ENCODE assay signal across 10 cellular contexts in the genomic region with DNA sequence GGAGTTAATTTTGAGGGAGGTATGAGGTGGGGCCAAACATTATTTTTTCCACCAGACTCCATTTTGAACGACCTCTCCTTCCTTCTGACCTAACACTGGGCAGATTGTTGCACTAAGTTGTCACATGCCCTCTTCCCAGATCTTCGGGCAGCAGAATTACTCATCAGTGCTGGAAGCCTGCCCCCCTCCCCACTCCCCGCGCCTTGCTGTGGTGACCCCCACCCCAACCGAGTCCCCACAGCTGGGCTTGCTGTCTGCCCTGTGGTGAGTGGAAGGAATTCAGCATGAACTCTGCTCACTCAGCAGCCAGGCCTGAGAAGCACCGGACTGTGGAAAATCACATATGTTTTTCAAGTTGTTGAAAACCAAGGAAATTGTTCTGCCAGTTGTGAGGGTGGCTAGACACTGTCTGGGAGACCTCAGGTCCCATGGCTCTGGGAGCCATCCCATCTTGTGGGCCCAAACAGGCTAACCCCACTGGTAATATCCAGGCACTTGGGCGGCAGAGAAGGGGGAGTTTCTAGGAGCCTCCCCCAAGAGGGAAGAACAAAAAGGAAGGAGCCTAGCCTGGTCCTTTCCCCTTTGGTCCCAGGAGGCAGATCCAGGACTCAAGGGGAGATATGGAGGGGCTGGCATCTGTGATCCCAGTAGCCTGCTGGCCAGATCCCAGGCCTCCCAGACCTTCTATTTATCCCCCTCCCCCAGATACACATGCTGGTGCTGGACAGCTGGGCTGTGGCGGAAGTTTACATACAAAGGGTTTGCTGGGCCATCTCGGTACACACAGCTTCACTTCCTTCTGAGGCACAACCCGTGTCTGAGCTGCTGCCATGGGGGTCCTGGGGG. TPM values are rescaled to one million over a fixed set of nuclear protein-coding genes. Genes with fewer than 3 reads are reported as not detected.
DNase-seq lines count a peak whose midpoint lies in the region; ATAC-seq, FAIRE-seq and TF ChIP-seq lines count a peak whose summit lies in the region.
"Had no signal": no experiment of that assay in that cellular context is flagged by ENCODE, and none has a peak within 500 bp of the region (broad histone marks: within the 10 kb centered on the region; RNA-seq: fewer than 3 reads in every experiment).

No MANE protein-coding gene starts in this region.

- intact Hi-C loops in K562 (cut with micrococcal nuclease) (no loop called here), left lung (cut with DNase I) (no loop called here), thyroid gland (cut with DNase I) (no loop called here)
- intact Hi-C loops in CD8-positive, alpha-beta T cell (cut with DNase I, micrococcal nuclease): no loop called here

- no peak overlapping the region for H3K4ac ChIP-seq in mesendoderm (ENCODE audit: low read depth, low read length)

- H3K9me3 Mint-ChIP-seq in CD8-positive, alpha-beta T cell: no peaks in the 10 kb centered on the region

- no peak overlapping the region for H3K56ac ChIP-seq in mesendoderm (ENCODE audit: low read length)

- H3K9me1 ChIP-seq in K562 (ENCODE audit: control insufficient read depth, insufficient read depth, low read length): no peaks in the 10 kb centered on the region

- H4K20me1 ChIP-seq in K562 (replicated peaks; ENCODE audit: control insufficient read depth, insufficient read depth, low read length): 0 out of 2 replicates have a peak, but pooled peaks cover 4% of the 10 kb centered on the region

- no peak for TF ChIP-seq RAD21 in K562 (CRISPR knock-in tag; conservative IDR thresholded peaks at IDR 0.05 in 1 of 2, IDR thresholded peaks at IDR 0.05 in 1 of 2)

- H3K36me3 ChIP-seq in K562 (ENCODE audit: control insufficient read depth, insufficient read depth, low read length): no peaks in the 10 kb centered on the region
- H3K36me3 ChIP-seq in left lung: no peaks in the 10 kb centered on the region
- no peaks in the 10 kb centered on the region for H3K36me3 ChIP-seq in thyroid gland
- H3K36me3 ChIP-seq in mesendoderm (ENCODE audit: control insufficient read depth, insufficient read depth, low read length): no peaks in the 10 kb centered on the region
- no peaks in the 10 kb centered on the region for H3K36me3 ChIP-seq in CD8-positive, alpha-beta T cell (ENCODE audit: insufficient read depth, low read length)

- BruUV-seq in K562 (replicated peaks; lab: Mats Ljungman, UMichigan): no TSS peak

- TF ChIP-seq EP300 in K562 (IDR thresholded peaks at IDR 0.05; ENCODE audit: low read length): no peak

- H3K9me3 ChIP-seq in K562 (replicated peaks; ENCODE audit: control insufficient read depth, insufficient read depth, low read depth, low read length) (no peaks in the 10 kb centered on the region), left lung (no peaks in the 10 kb centered on the region), thyroid gland (no peaks in the 10 kb centered on the region)
- no peaks in the 10 kb centered on the region for H3K9me3 ChIP-seq in CD8-positive, alpha-beta T cell (ENCODE audit: low read length)

- H3K79me2 ChIP-seq in K562 (ENCODE audit: control insufficient read depth, insufficient read depth, low read length): no peaks in the 10 kb centered on the region
- no peaks in the 10 kb centered on the region for H3K79me2 ChIP-seq in mesendoderm (ENCODE audit: control insufficient read depth, insufficient read depth, low read length)

- H3K27ac ChIP-seq in K562 (ENCODE audit: extremely low read depth, low read depth, low read length) (no peak overlapping the region), left lung (peak overlapping the region; percentile 40 to 84), thyroid gland (peak overlapping the region; percentile 50 to 72 (median 53)), mesendoderm (ENCODE audit: low read depth, low read length) (no peak overlapping the region)
- no peak overlapping the region for H3K27ac ChIP-seq in CD8-positive, alpha-beta T cell (ENCODE audit: low read depth, low read length)

- H3K4me3 ChIP-seq in K562 (no peak overlapping the region), left lung (no peak overlapping the region), thyroid gland (replicated peaks in 1 of 3) (no peak overlapping the region), mesendoderm (ENCODE audit: low read length) (no peak overlapping the region)
- no peak overlapping the region for H3K4me3 ChIP-seq in CD8-positive, alpha-beta T cell (ENCODE audit: low read depth, low read length)

- H2AK5ac ChIP-seq in mesendoderm (ENCODE audit: low read length): no peak overlapping the region

- H3K27ac Mint-ChIP-seq in CD8-positive, alpha-beta T cell: no peak overlapping the region
- H3K27ac Mint-ChIP-seq: activated CD4-positive, alpha-beta T cell treated with anti-CD3 and anti-CD28 coated beads for 36 hours had no signal

- H3K4me1 ChIP-seq in K562 (replicated peaks in 1 of 2; ENCODE audit: control insufficient read depth in 2 of 2, insufficient read depth in 2 of 2, low read length in 2 of 2): peaks cover 0 to 32% of the 10 kb centered on the region in 2 experiments; a peak in 4 of 5 replicates
- peaks cover 0 to 7% of the 10 kb centered on the region in 2 donors for H3K4me1 ChIP-seq in left lung
- H3K4me1 ChIP-seq in thyroid gland: peaks cover 0 to 13% of the 10 kb centered on the region in 2 donors
- no peaks in the 10 kb centered on the region for H3K4me1 ChIP-seq in mesendoderm (ENCODE audit: control insufficient read depth, low read depth, low read length)
- peaks cover 8% of the 10 kb centered on the region for H3K4me1 ChIP-seq in CD8-positive, alpha-beta T cell (ENCODE audit: insufficient read depth, low read length)

- H4K5ac ChIP-seq in mesendoderm (ENCODE audit: low read length): no peak overlapping the region

- TF ChIP-seq CTCF in K562 (IDR thresholded peaks at IDR 0.05 in 2 of 3, conservative IDR thresholded peaks at IDR 0.05 in 1 of 3; ENCODE audit: insufficient read depth in 2 of 3, low read depth in 1 of 3, low read length in 3 of 3): no peak
- no peak for TF ChIP-seq CTCF in left lung (IDR thresholded peaks at IDR 0.05)
- TF ChIP-seq CTCF in thyroid gland (IDR thresholded peaks at IDR 0.05): no peak
- no peak for TF ChIP-seq CTCF in CD8-positive, alpha-beta T cell (IDR thresholded peaks at IDR 0.05)

- no peak overlapping the region for H3K18ac ChIP-seq in mesendoderm (ENCODE audit: low read length)

- no peaks in the 10 kb centered on the region for H3K27me3 Mint-ChIP-seq in CD8-positive, alpha-beta T cell (ENCODE audit: low read depth)

- no peak overlapping the region for H3K4me3 Mint-ChIP-seq in CD8-positive, alpha-beta T cell
- H3K4me3 Mint-ChIP-seq: activated CD4-positive, alpha-beta T cell treated with anti-CD3 and anti-CD28 coated beads for 36 hours had no signal

- H3K27me3 ChIP-seq in K562 (ENCODE audit: control insufficient read depth in 2 of 2, insufficient read depth in 2 of 2, low read length in 2 of 2): peaks cover 15 to 23% of the 10 kb centered on the region in 2 experiments; a peak in 4 of 5 replicates
- H3K27me3 ChIP-seq in left lung: peaks cover 0 to 33% of the 10 kb centered on the region in 2 donors
- no peaks in the 10 kb centered on the region for H3K27me3 ChIP-seq in thyroid gland
- no peaks in the 10 kb centered on the region for H3K27me3 ChIP-seq in mesendoderm (ENCODE audit: insufficient read depth, low read length, poor library complexity)
- H3K27me3 ChIP-seq in CD8-positive, alpha-beta T cell (ENCODE audit: insufficient read depth, low read length): no peaks in the 10 kb centered on the region

- CTCF ChIA-PET in K562 (lab: Yijun Ruan, JAX; ENCODE audit: low intra/inter-chr PET ratio): no interaction called here
- CTCF ChIA-PET in HEK293T (lab: Yijun Ruan, JAX): no interaction called here
- CTCF ChIA-PET in CD8-positive, alpha-beta T cell (lab: Charles Lee): interaction anchor here (1.2 kb wide), 1 partner anchor 11 kb away, joined by 3 read pairs; no protein-coding TSS in a partner anchor

- in situ Hi-C loops in K562 (cut with MboI): no loop called here

- no peak overlapping the region for H2BK120ac ChIP-seq in mesendoderm (ENCODE audit: low read depth, low read length)

- DNase-seq in HK-2 (ENCODE audit: unreplicated experiment) (peak; percentile 54), K562 (ENCODE audit: extremely low read depth in 1 of 4, low spot score in 3 of 4) (no peak), left lung (peak in 1 of 2 donors; percentile 47), thyroid gland (no peak), mesendoderm (no peak), HEK293T (ENCODE audit: extremely low spot score) (no peak)
- no peak for DNase-seq in activated effector memory CD4-positive, alpha-beta T cell treated with Interleukin-2 at 50 U/mL for 16 hours
- no peak for DNase-seq in CD8-positive, alpha-beta T cell
- DNase-seq: activated CD4-positive, alpha-beta T cell treated with anti-CD3 and anti-CD28 coated beads for 36 hours; effector memory CD4-positive, alpha-beta T cell had no signal

- H3K79me1 ChIP-seq in mesendoderm (ENCODE audit: low read length): no peaks in the 10 kb centered on the region

- no peak for FAIRE-seq in K562 (lab: Jason Lieb, UNC)

- no peak overlapping the region for H3K4me2 ChIP-seq in K562 (ENCODE audit: insufficient read depth, low read length)
- H3K4me2 ChIP-seq in mesendoderm (ENCODE audit: low read length): no peak overlapping the region

- H2AFZ ChIP-seq in K562 (ENCODE audit: low read depth, low read length): peak overlapping the region; percentile 71

- H3K4me1 Mint-ChIP-seq in CD8-positive, alpha-beta T cell (ENCODE audit: low read depth): peaks cover 12% of the 10 kb centered on the region

- H2BK15ac ChIP-seq in mesendoderm (replicated peaks; ENCODE audit: low read depth): no peak overlapping the region

- H2BK5ac ChIP-seq in mesendoderm (ENCODE audit: low read length): no peak overlapping the region

- no peaks in the 10 kb centered on the region for H3K36me3 Mint-ChIP-seq in CD8-positive, alpha-beta T cell

- H3K23ac ChIP-seq in mesendoderm (ENCODE audit: low read length): no peak overlapping the region

- TF ChIP-seq POLR2A in K562 (conservative IDR thresholded peaks at IDR 0.05) (no peak), thyroid gland (IDR thresholded peaks at IDR 0.05) (no peak)

- POLR2A ChIA-PET in K562 (lab: Yijun Ruan, JAX): interaction anchor here (1.2 kb wide), 1 partner anchor 12 kb away, joined by 3 read pairs; no protein-coding TSS in a partner anchor
- POLR2A ChIA-PET in HEK293T (lab: Yijun Ruan, JAX): interaction anchor here (0.7 kb wide), 1 partner anchor 16 kb away, joined by 3 read pairs; no protein-coding TSS in a partner anchor
- POLR2A ChIA-PET in CD8-positive, alpha-beta T cell (lab: Charles Lee): no interaction called here

- H4K8ac ChIP-seq in mesendoderm (ENCODE audit: low read depth, low read length): no peak overlapping the region

- H3K9ac ChIP-seq in K562 (ENCODE audit: insufficient read depth in 1 of 2, low read depth in 2 of 2, low read length in 2 of 2) (peak overlapping the region in 1 of 2 experiments; percentile 29; a peak in 1 of 4 replicates), mesendoderm (ENCODE audit: low read length) (no peak overlapping the region)

- WGBS in K562 (ENCODE audit: insufficient coverage, low coverage, missing lambda C conversion rate): 33% methylated on average over 9 of the region's 10 CpGs
- 60 to 63% methylated on average over 9 to 10 of the region's 10 CpGs for WGBS in thyroid gland, 2 donors
- no CpG with 5 or more reads among the region's 10 CpGs for WGBS in mesendoderm (ENCODE audit: extremely low coverage, insufficient coverage, low lambda C conversion rate)

- ATAC-seq in K562 (peak; percentile 29), left lung (peak; percentile 43)
- no peak for ATAC-seq in CD8-positive, alpha-beta T cell
- ATAC-seq: activated CD4-positive, alpha-beta T cell treated with anti-CD3 and anti-CD28 coated beads for 36 hours had no signal

RNA-seq across cellular contexts. Expression of gene AEBP1, which starts 3.5 kb away (rescaled TPM):
- 1.3 and 8.8 TPM in 2 replicates for total RNA-seq in K562 (2011; cell fraction: chromatin; rRNA removed; ENCODE audit: low replicate concordance)
- total RNA-seq in K562 (2011; cell fraction: nucleolus; rRNA removed): 4.2 and 6.2 TPM in 2 replicates
- 3.3 and 4.3 TPM in 2 replicates for total RNA-seq in K562 (2011; cell fraction: nucleoplasm; rRNA removed)
- total RNA-seq in K562 (2014; rRNA removed) (0.53 TPM in 1 of 2 replicates, not detected in the other), K562 (2014; rRNA removed; fragmentation: Illumina TruSeq; extraction: Trizol) (0.15 TPM in 1 of 2 replicates, not detected in the other), K562 (2015; rRNA removed; fragmentation: Illumina TruSeq; extraction: Trizol) (0.36 TPM in 1 of 2 replicates, not detected in the other), K562 (2021) (0.78 and 0.87 TPM in 2 replicates), left lung (100 to 1,000 TPM; 167 to 195 TPM), thyroid gland (100 to 1,000 TPM in 1 of 4 donors, 10 to 100 TPM in 3; 38.9 to 151 (median 57.6) TPM)
- polyA plus RNA-seq in K562 (2011; rRNA removed) (0.43 and 1.1 TPM in 2 replicates), K562 (2014; fragmentation: Illumina TruSeq; extraction: Trizol) (0.30 and 0.69 TPM in 2 replicates), K562 (2014; fragmentation: Nextera tagmentation; extraction: Ambion mirVana) (under 1 TPM in 1 of 2 experiments, not detected in 1; 0.04 TPM), K562 (2014; rRNA removed) (0.03 TPM in 1 of 2 replicates, not detected in the other)
- 0.48 and 0.60 TPM in 2 replicates for polyA plus RNA-seq in K562 (2011; cell fraction: cytosol; rRNA removed)
- polyA plus RNA-seq in K562 (2011; cell fraction: nucleus; rRNA removed): 5.3 and 8.2 TPM in 2 replicates
- 0.57 and 1.3 TPM in 2 replicates for polyA plus RNA-seq in K562 (2012)
- 0.39 and 0.46 TPM in 2 replicates for polyA minus RNA-seq in K562 (2011; rRNA and poly(A)+ RNA removed)
- 1.0 and 1.8 TPM in 2 replicates for polyA minus RNA-seq in K562 (2011; cell fraction: cytosol; rRNA and poly(A)+ RNA removed)
- 0.67 and 1.1 TPM in 2 replicates for polyA minus RNA-seq in K562 (2011; cell fraction: nucleus; rRNA and poly(A)+ RNA removed)
- polyA plus RNA-seq in mesendoderm (2013, experiment 1 of 2): 19.7 TPM
- polyA plus RNA-seq in mesendoderm (2013, experiment 2 of 2): 20.4 TPM
- 10 to 100 TPM; 15.9 to 22.6 TPM for total RNA-seq in CD8-positive, alpha-beta T cell

RNA-seq across cellular contexts. Expression of gene POLM, which starts 18.4 kb away (rescaled TPM):
- 15.0 and 46.8 TPM in 2 replicates for total RNA-seq in K562 (2011; cell fraction: chromatin; rRNA removed; ENCODE audit: low replicate concordance)
- total RNA-seq in K562 (2011; cell fraction: nucleolus; rRNA removed): 28.4 and 32.0 TPM in 2 replicates
- 22.1 and 23.5 TPM in 2 replicates for total RNA-seq in K562 (2011; cell fraction: nucleoplasm; rRNA removed)
- total RNA-seq in K562 (2014; rRNA removed) (4.1 and 6.5 TPM in 2 replicates), K562 (2014; rRNA removed; fragmentation: Illumina TruSeq; extraction: Trizol) (1.3 and 1.9 TPM in 2 replicates), K562 (2015; rRNA removed; fragmentation: Illumina TruSeq; extraction: Trizol) (4.2 and 4.8 TPM in 2 replicates), K562 (2021) (8.6 and 9.9 TPM in 2 replicates), left lung (10 to 100 TPM; 16.7 to 26.4 TPM), thyroid gland (10 to 100 TPM; 51.1 to 85.0 (median 58.2) TPM)
- polyA plus RNA-seq in K562 (2011; rRNA removed) (4.1 and 5.7 TPM in 2 replicates), K562 (2014; fragmentation: Illumina TruSeq; extraction: Trizol) (3.6 and 4.1 TPM in 2 replicates), K562 (2014; fragmentation: Nextera tagmentation; extraction: Ambion mirVana) (under 1 TPM; 0.51 to 0.70 TPM), K562 (2014; rRNA removed) (5.2 and 5.9 TPM in 2 replicates)
- 4.9 and 8.0 TPM in 2 replicates for polyA plus RNA-seq in K562 (2011; cell fraction: cytosol; rRNA removed)
- polyA plus RNA-seq in K562 (2011; cell fraction: nucleus; rRNA removed): 22.0 and 33.1 TPM in 2 replicates
- polyA plus RNA-seq in K562 (2012): 4.7 and 10.9 TPM in 2 replicates
- polyA minus RNA-seq in K562 (2011; rRNA and poly(A)+ RNA removed): 4.8 and 6.4 TPM in 2 replicates
- polyA minus RNA-seq in K562 (2011; cell fraction: cytosol; rRNA and poly(A)+ RNA removed): 5.9 and 23.5 TPM in 2 replicates
- 16.4 and 23.2 TPM in 2 replicates for polyA minus RNA-seq in K562 (2011; cell fraction: nucleus; rRNA and poly(A)+ RNA removed)
- 5.5 TPM for polyA plus RNA-seq in mesendoderm (2013, experiment 1 of 2)
- polyA plus RNA-seq in mesendoderm (2013, experiment 2 of 2): 5.6 TPM
- 10 to 100 TPM; 35.7 to 42.0 TPM for total RNA-seq in CD8-positive, alpha-beta T cell

RNA-seq across cellular contexts. Expression of gene POLD2, which starts 22.7 kb away (rescaled TPM):
- 221 and 485 TPM in 2 replicates for total RNA-seq in K562 (2011; cell fraction: chromatin; rRNA removed; ENCODE audit: low replicate concordance)
- total RNA-seq in K562 (2011; cell fraction: nucleolus; rRNA removed): 288 and 305 TPM in 2 replicates
- 283 and 288 TPM in 2 replicates for total RNA-seq in K562 (2011; cell fraction: nucleoplasm; rRNA removed)
- total RNA-seq in K562 (2014; rRNA removed): 225 and 257 TPM in 2 replicates
- total RNA-seq in K562 (2014; rRNA removed; fragmentation: Illumina TruSeq; extraction: Trizol): 84.6 and 112 TPM in 2 replicates
- total RNA-seq in K562 (2015; rRNA removed; fragmentation: Illumina TruSeq; extraction: Trizol): 148 and 153 TPM in 2 replicates
- 259 and 267 TPM in 2 replicates for total RNA-seq in K562 (2021)
- 255 and 293 TPM in 2 replicates for polyA plus RNA-seq in K562 (2011; rRNA removed)
- 344 and 561 TPM in 2 replicates for polyA plus RNA-seq in K562 (2011; cell fraction: cytosol; rRNA removed)
- 643 and 644 TPM in 2 replicates for polyA plus RNA-seq in K562 (2011; cell fraction: nucleus; rRNA removed)
- polyA plus RNA-seq in K562 (2012): 248 and 301 TPM in 2 replicates
- 230 and 249 TPM in 2 replicates for polyA plus RNA-seq in K562 (2014; fragmentation: Illumina TruSeq; extraction: Trizol)
- 10 to 100 TPM; 29.7 to 82.9 TPM for polyA plus RNA-seq in K562 (2014; fragmentation: Nextera tagmentation; extraction: Ambion mirVana)
- polyA plus RNA-seq in K562 (2014; rRNA removed): 225 and 255 TPM in 2 replicates
- 64.0 and 99.2 TPM in 2 replicates for polyA minus RNA-seq in K562 (2011; rRNA and poly(A)+ RNA removed)
- 89.3 and 91.7 TPM in 2 replicates for polyA minus RNA-seq in K562 (2011; cell fraction: cytosol; rRNA and poly(A)+ RNA removed)
- polyA minus RNA-seq in K562 (2011; cell fraction: nucleus; rRNA and poly(A)+ RNA removed): 95.6 and 131 TPM in 2 replicates
- 100 to 1,000 TPM in 1 of 2 donors, 10 to 100 TPM in 1; 68.3 to 115 TPM for total RNA-seq in left lung
- 10 to 100 TPM; 48.8 to 65.8 (median 55.1) TPM for total RNA-seq in thyroid gland
- 123 TPM for polyA plus RNA-seq in mesendoderm (2013, experiment 1 of 2)
- polyA plus RNA-seq in mesendoderm (2013, experiment 2 of 2): 124 TPM
- total RNA-seq in CD8-positive, alpha-beta T cell: 10 to 100 TPM; 44.0 to 48.9 TPM

RNA-seq across cellular contexts. Expression of gene PGAM2, which starts 35.3 kb away (rescaled TPM):
- total RNA-seq in K562 (2011; cell fraction: chromatin; rRNA removed; ENCODE audit: low replicate concordance): not detected in 2 replicates
- 0.50 and 0.53 TPM in 2 replicates for total RNA-seq in K562 (2011; cell fraction: nucleolus; rRNA removed)
- not detected in 2 replicates for total RNA-seq in K562 (2011; cell fraction: nucleoplasm; rRNA removed)
- total RNA-seq in K562 (2014; rRNA removed) (not detected in 2 replicates), K562 (2014; rRNA removed; fragmentation: Illumina TruSeq; extraction: Trizol) (not detected in 2 replicates), K562 (2015; rRNA removed; fragmentation: Illumina TruSeq; extraction: Trizol) (not detected in 2 replicates), K562 (2021) (not detected in 2 replicates), left lung (under 1 TPM in 1 of 2 donors, not detected in 1; 0.79 TPM), thyroid gland (10 to 100 TPM in 2 of 4 donors, 1 to 10 TPM in 2; 2.2 to 28.0 (median 9.1) TPM)
- polyA plus RNA-seq in K562 (2011; rRNA removed) (not detected in 2 replicates), K562 (2014; fragmentation: Illumina TruSeq; extraction: Trizol) (not detected in 2 replicates), K562 (2014; fragmentation: Nextera tagmentation; extraction: Ambion mirVana) (not detected), K562 (2014; rRNA removed) (not detected in 2 replicates)
- 0.12 TPM in 1 of 2 replicates, not detected in the other for polyA plus RNA-seq in K562 (2011; cell fraction: cytosol; rRNA removed)
- polyA plus RNA-seq in K562 (2011; cell fraction: nucleus; rRNA removed): 0.14 TPM in 1 of 2 replicates, not detected in the other
- not detected in 2 replicates for polyA plus RNA-seq in K562 (2012)
- polyA minus RNA-seq in K562 (2011; rRNA and poly(A)+ RNA removed): not detected in 2 replicates
- not detected in 2 replicates for polyA minus RNA-seq in K562 (2011; cell fraction: cytosol; rRNA and poly(A)+ RNA removed)
- polyA minus RNA-seq in K562 (2011; cell fraction: nucleus; rRNA and poly(A)+ RNA removed): not detected in 2 replicates
- 1.1 TPM for polyA plus RNA-seq in mesendoderm (2013, experiment 1 of 2)
- polyA plus RNA-seq in mesendoderm (2013, experiment 2 of 2): 0.95 TPM
- 1 to 10 TPM; 1.1 to 1.5 TPM for total RNA-seq in CD8-positive, alpha-beta T cell
- total RNA-seq: activated CD4-positive, alpha-beta T cell treated with anti-CD3 and anti-CD28 coated beads for 36 hours had no signal

RNA-seq across cellular contexts. Expression of gene MYL7, which starts 40.5 kb away (rescaled TPM):
- not detected in 2 replicates for total RNA-seq in K562 (2011; cell fraction: chromatin; rRNA removed; ENCODE audit: low replicate concordance)
- total RNA-seq in K562 (2011; cell fraction: nucleolus; rRNA removed): not detected in 2 replicates
- not detected in 2 replicates for total RNA-seq in K562 (2011; cell fraction: nucleoplasm; rRNA removed)
- total RNA-seq in K562 (2014; rRNA removed) (not detected in 2 replicates), K562 (2014; rRNA removed; fragmentation: Illumina TruSeq; extraction: Trizol) (not detected in 2 replicates), K562 (2015; rRNA removed; fragmentation: Illumina TruSeq; extraction: Trizol) (not detected in 2 replicates), K562 (2021) (not detected in 2 replicates), left lung (1 to 10 TPM; 1.5 to 1.8 TPM), thyroid gland (not detected)
- polyA plus RNA-seq in K562 (2011; rRNA removed) (not detected in 2 replicates), K562 (2014; fragmentation: Illumina TruSeq; extraction: Trizol) (not detected in 2 replicates), K562 (2014; fragmentation: Nextera tagmentation; extraction: Ambion mirVana) (not detected), K562 (2014; rRNA removed) (not detected in 2 replicates)
- polyA plus RNA-seq in K562 (2011; cell fraction: cytosol; rRNA removed): 0.12 TPM in 1 of 2 replicates, not detected in the other
- 0.27 TPM in 1 of 2 replicates, not detected in the other for polyA plus RNA-seq in K562 (2011; cell fraction: nucleus; rRNA removed)
- not detected in 2 replicates for polyA plus RNA-seq in K562 (2012)
- polyA minus RNA-seq in K562 (2011; rRNA and poly(A)+ RNA removed): not detected in 2 replicates
- polyA minus RNA-seq in K562 (2011; cell fraction: cytosol; rRNA and poly(A)+ RNA removed): not detected in 2 replicates
- not detected in 2 replicates for polyA minus RNA-seq in K562 (2011; cell fraction: nucleus; rRNA and poly(A)+ RNA removed)
- polyA plus RNA-seq in mesendoderm (2013, experiment 1 of 2): 75.9 TPM
- polyA plus RNA-seq in mesendoderm (2013, experiment 2 of 2): 75.4 TPM
- total RNA-seq in CD8-positive, alpha-beta T cell: not detected
- total RNA-seq: activated CD4-positive, alpha-beta T cell treated with anti-CD3 and anti-CD28 coated beads for 36 hours had no signal

Comparison
In these comparisons a context has a peak if more than half of its experiments do, and no peak if none do; other contexts are left out.
1. H3K27ac ChIP-seq: peak in left lung (2 of 2) and thyroid gland (3 of 3); none in K562 (single experiment), mesendoderm (single experiment) and CD8-positive, alpha-beta T cell (single experiment).